11 cellular contexts compared by ENCODE assay signal in genomic region chr12:94282675-94283074, GRCh38.
DNase-seq lines count a peak whose midpoint lies in the region; ATAC-seq and TF ChIP-seq lines count a peak whose summit lies in the region.
"Had no signal": no experiment of that assay in that cellular context is flagged by ENCODE, and none has a peak within 500 bp of the region (broad histone marks: within the 10 kb centered on the region; RNA-seq: fewer than 3 reads in every experiment).

No MANE protein-coding gene starts in this region.

- WGBS in esophagus squamous epithelium, 2 donors, result 35 to 62% methylated on average over 7 of the region's 7 CpGs
- WGBS in body of pancreas, 2 donors, result 45 to 70% methylated on average over 7 of the region's 7 CpGs

- H3K27ac Mint-ChIP-seq in activated CD4-positive, alpha-beta memory T cell treated with anti-CD3 and anti-CD28 coated beads, Interleukin-2, amount 10 ng/mL, durations not matched to agents 7 days and 5 days, result peak overlapping the region; percentile 73

- DNase-seq in HL-60 (ENCODE audit: low read depth in 1 of 2, low spot score in 1 of 2), result peak in 1 of 2 experiments; percentile 59
- peak; percentile 74 for DNase-seq in activated CD4-positive, alpha-beta memory T cell treated with anti-CD3 and anti-CD28 coated beads, Interleukin-2, amount 10 ng/mL, durations not matched to agents 7 days and 5 days
- DNase-seq in fibroblast of pulmonary artery (ENCODE audit: low read depth), result peak; percentile 33
- peak; percentile 38 for DNase-seq in stimulated activated CD4-positive, alpha-beta T cell treated with anti-CD3 and anti-CD28 coated beads, Interleukin-4, amount 100 ng/mL, for 24 hours
- DNase-seq in esophagus squamous epithelium (lab: John Stamatoyannopoulos, UW), result no peak
- DNase-seq in NCI-H187 (lab: John Stamatoyannopoulos, UW), result no peak
- DNase-seq in uterus, result no peak
- DNase-seq in body of pancreas, result no peak
- DNase-seq: aorta, DMS53, GOT3 had no signal

- H3K4me3 Mint-ChIP-seq in activated CD4-positive, alpha-beta memory T cell treated with anti-CD3 and anti-CD28 coated beads, Interleukin-2, amount 10 ng/mL, durations not matched to agents 7 days and 5 days, result peak overlapping the region; percentile 28

- TF ChIP-seq POLR2A in esophagus squamous epithelium (IDR thresholded peaks at IDR 0.05) (no peak), uterus (IDR thresholded peaks at IDR 0.05) (no peak), body of pancreas (IDR thresholded peaks at IDR 0.05) (no peak)

- H3K4me1 ChIP-seq in esophagus squamous epithelium (no peaks in the 10 kb centered on the region), uterus (no peaks in the 10 kb centered on the region), body of pancreas (no peaks in the 10 kb centered on the region)

- H3K9me3 ChIP-seq in esophagus squamous epithelium (no peaks in the 10 kb centered on the region), uterus (no peaks in the 10 kb centered on the region), body of pancreas (no peaks in the 10 kb centered on the region)

- no peak for ATAC-seq in body of pancreas

- no peak overlapping the region for H3K4me3 ChIP-seq in HL-60 (replicated peaks; ENCODE audit: insufficient read depth, low read length)
- H3K4me3 ChIP-seq in fibroblast of pulmonary artery (replicated peaks; ENCODE audit: low read depth, low read length), result no peak overlapping the region
- H3K4me3 ChIP-seq in esophagus squamous epithelium, result no peak overlapping the region
- no peak overlapping the region for H3K4me3 ChIP-seq in uterus
- H3K4me3 ChIP-seq in body of pancreas, result no peak overlapping the region

- H3K36me3 ChIP-seq in esophagus squamous epithelium (peaks cover 0 to 10% (median 0%) of the 10 kb centered on the region in 3 donors), uterus (no peaks in the 10 kb centered on the region), body of pancreas (replicated peaks in 1 of 2; ENCODE audit: insufficient read depth in 1 of 2, low read depth in 2 of 2) (no peaks in the 10 kb centered on the region)

- H3K27ac ChIP-seq in HL-60 (replicated peaks) (0 out of 2 replicates have a peak overlapping the region, but pooled peaks have one; percentile 7), esophagus squamous epithelium (no peak overlapping the region), uterus (no peak overlapping the region), body of pancreas (no peak overlapping the region)

- CTCF ChIA-PET in activated CD4-positive, alpha-beta memory T cell treated with anti-CD3 and anti-CD28 coated beads, Interleukin-2, amount 10 ng/mL, durations not matched to agents 7 days and 5 days (lab: Charles Lee), result no interaction called here

- no peaks in the 10 kb centered on the region for H3K9me3 Mint-ChIP-seq in activated CD4-positive, alpha-beta memory T cell treated with anti-CD3 and anti-CD28 coated beads, Interleukin-2, amount 10 ng/mL, durations not matched to agents 7 days and 5 days

- H3K4me1 Mint-ChIP-seq in activated CD4-positive, alpha-beta memory T cell treated with anti-CD3 and anti-CD28 coated beads, Interleukin-2, amount 10 ng/mL, durations not matched to agents 7 days and 5 days, result peaks cover 26% of the 10 kb centered on the region

- no peaks in the 10 kb centered on the region for H3K27me3 Mint-ChIP-seq in activated CD4-positive, alpha-beta memory T cell treated with anti-CD3 and anti-CD28 coated beads, Interleukin-2, amount 10 ng/mL, durations not matched to agents 7 days and 5 days

- intact Hi-C loops in esophagus squamous epithelium (cut with DNase I) (no loop called here), uterus (cut with DNase I; ENCODE audit: low total_unique reads) (no loop called here), body of pancreas (cut with DNase I) (no loop called here)

- TF ChIP-seq CTCF in HL-60 (IDR thresholded peaks at IDR 0.05; ENCODE audit: insufficient read depth, low read length), result no peak
- no peak for TF ChIP-seq CTCF in fibroblast of pulmonary artery (IDR thresholded peaks at IDR 0.05; ENCODE audit: low read length, missing control alignments)
- no peak for TF ChIP-seq CTCF in esophagus squamous epithelium (IDR thresholded peaks at IDR 0.05)
- no peak for TF ChIP-seq CTCF in uterus (IDR thresholded peaks at IDR 0.05)
- no peak for TF ChIP-seq CTCF in body of pancreas (IDR thresholded peaks at IDR 0.05)

- H3K36me3 Mint-ChIP-seq in activated CD4-positive, alpha-beta memory T cell treated with anti-CD3 and anti-CD28 coated beads, Interleukin-2, amount 10 ng/mL, durations not matched to agents 7 days and 5 days (ENCODE audit: low read depth), result peaks cover 54% of the 10 kb centered on the region

- no peaks in the 10 kb centered on the region for H3K27me3 ChIP-seq in HL-60 (ENCODE audit: insufficient read depth, poor library complexity, severe bottlenecking)
- peaks cover 0 to 26% (median 0%) of the 10 kb centered on the region in 4 donors for H3K27me3 ChIP-seq in esophagus squamous epithelium
- H3K27me3 ChIP-seq in uterus, result no peaks in the 10 kb centered on the region
- no peaks in the 10 kb centered on the region for H3K27me3 ChIP-seq in body of pancreas

- POLR2A ChIA-PET in activated CD4-positive, alpha-beta memory T cell treated with anti-CD3 and anti-CD28 coated beads, Interleukin-2, amount 10 ng/mL, durations not matched to agents 7 days and 5 days (lab: Charles Lee), result interaction anchor here (1.3 to 2.8 kb wide), 2 partner anchors 12 to 22 kb away, joined by 3 to 15 read pairs; no protein-coding TSS in a partner anchor

Comparison
In these comparisons a context has a peak if more than half of its experiments do, and no peak if none do; other contexts are left out.
1. DNase-seq: peak in activated CD4-positive, alpha-beta memory T cell treated with anti-CD3 and anti-CD28 coated beads, Interleukin-2, amount 10 ng/mL, durations not matched to agents 7 days and 5 days (single experiment), fibroblast of pulmonary artery (single experiment) and stimulated activated CD4-positive, alpha-beta T cell treated with anti-CD3 and anti-CD28 coated beads, Interleukin-4, amount 100 ng/mL, for 24 hours (single experiment); none in esophagus squamous epithelium (single experiment), NCI-H187 (0 of 2), uterus (0 of 2) and body of pancreas (0 of 4).